In genomic region chr1:180588121-180588520, GRCh38 we compare ENCODE assay signal across 31 cellular contexts. TPM values are rescaled to one million over a fixed set of nuclear protein-coding genes. Genes with fewer than 3 reads are reported as not detected.
"Had no signal": no experiment of that assay in that cellular context is flagged by ENCODE, and none has a peak within 500 bp of the region (broad histone marks: within the 10 kb centered on the region; RNA-seq: fewer than 3 reads in every experiment).

No MANE protein-coding gene starts in this region.

- H3K27me3 ChIP-seq: brain microvascular endothelial cell, esophagus muscularis mucosa, foreskin keratinocyte, gastrocnemius medialis, heart left ventricle had no signal

- ATAC-seq: activated CD4-positive, alpha-beta T cell treated with anti-CD3 and anti-CD28 coated beads for 36 hours; activated naive CD4-positive, alpha-beta T cell treated with anti-CD3 and anti-CD28 coated beads, Interleukin-2, amount 50 U/mL, for 72 hours; activated T-cell treated with anti-CD3 and anti-CD28 coated beads, Interleukin-2, amount 50 U/mL, for 72 hours; effector memory CD8-positive, alpha-beta T cell; foreskin keratinocyte; gastrocnemius medialis; heart left ventricle; T-helper 17 cell had no signal

- H3K4me1 ChIP-seq: gastrocnemius medialis had no signal

- H3K27ac ChIP-seq: brain microvascular endothelial cell, coronary artery, dorsolateral prefrontal cortex, esophagus muscularis mucosa, foreskin keratinocyte, gastrocnemius medialis, heart left ventricle had no signal

- DNase-seq: activated CD4-positive, alpha-beta memory T cell treated with anti-CD3 and anti-CD28 coated beads, Interleukin-2, amount 10 ng/mL, durations not matched to agents 7 days and 5 days; activated CD4-positive, alpha-beta T cell treated with anti-CD3 and anti-CD28 coated beads for 36 hours; activated CD4-positive, alpha-beta T cell treated with anti-CD3 and anti-CD28 coated beads, Interleukin-2, amount 10 ng/mL, durations not matched to agents 24 days and 14 days; activated CD4-positive, CD25-positive, alpha-beta regulatory T cell; activated CD4-positive, CD25-positive, alpha-beta regulatory T cell treated with anti-CD3 and anti-CD28 coated beads, Interleukin-2, amount 50 U/mL, for 72 hours; activated CD8-positive, alpha-beta memory T cell treated with anti-CD3 and anti-CD28 coated beads, Interleukin-2, amount 50 U/mL, for 48 hours; activated gamma-delta T cell; activated naive CD4-positive, alpha-beta T cell; activated naive CD4-positive, alpha-beta T cell treated with anti-CD3 and anti-CD28 coated beads, Interleukin-2, amount 10 ng/mL, durations not matched to agents 7 days and 5 days; activated naive CD8-positive, alpha-beta T cell treated with anti-CD3 and anti-CD28 coated beads, Interleukin-2, amount 10 ng/mL, durations not matched to agents 7 days and 5 days; activated T-cell treated with anti-CD3 and anti-CD28 coated beads for 4 hours; activated T-cell treated with anti-CD3 and anti-CD28 coated beads, Interleukin-2, amount 50 U/mL, for 24 hours; activated T-cell treated with anti-CD3 and anti-CD28 coated beads, Interleukin-2, amount 50 U/mL, for 72 hours; brain microvascular endothelial cell; dorsolateral prefrontal cortex; effector CD4-positive, alpha-beta T cell; effector memory CD8-positive, alpha-beta T cell; erythroblast; foreskin keratinocyte; gastrocnemius medialis; glutamatergic neuron; heart left ventricle; T-helper 1 cell; T-helper 17 cell; T1000 had no signal

- H3K4me3 ChIP-seq: coronary artery, dorsolateral prefrontal cortex, esophagus muscularis mucosa, gastrocnemius medialis, heart left ventricle had no signal

- FAIRE-seq: astrocyte, bronchial epithelial cell had no signal

- H3K36me3 ChIP-seq: brain microvascular endothelial cell, esophagus muscularis mucosa, gastrocnemius medialis, heart left ventricle had no signal

- H3K9me3 ChIP-seq: gastrocnemius medialis had no signal

RNA-seq across cellular contexts. Expression of gene OVAAL, which starts 29.4 kb away (rescaled TPM):
- total RNA-seq: activated CD4-positive, alpha-beta memory T cell treated with anti-CD3 and anti-CD28 coated beads, Interleukin-2, amount 10 ng/mL, durations not matched to agents 7 days and 5 days; activated CD4-positive, alpha-beta T cell treated with anti-CD3 and anti-CD28 coated beads for 36 hours; activated CD4-positive, alpha-beta T cell treated with anti-CD3 and anti-CD28 coated beads, Interleukin-2, amount 10 ng/mL, durations not matched to agents 24 days and 14 days; activated naive CD4-positive, alpha-beta T cell treated with anti-CD3 and anti-CD28 coated beads, Interleukin-2, amount 50 U/mL, for 72 hours; activated naive CD8-positive, alpha-beta T cell treated with anti-CD3 and anti-CD28 coated beads, Interleukin-2, amount 10 ng/mL, durations not matched to agents 7 days and 5 days; activated T-cell treated with anti-CD3 and anti-CD28 coated beads, Interleukin-2, amount 50 U/mL, for 72 hours; astrocyte; bronchial epithelial cell; cerebellum; esophagus muscularis mucosa; foreskin keratinocyte; gastrocnemius medialis; T-helper 17 cell had no signal
- polyA plus RNA-seq: foreskin keratinocyte had no signal
